ENCODE assay signal across 18 cellular contexts in genomic region chr9:138067594-138068367, GRCh38.
"Had no signal": no experiment of that assay in that cellular context is flagged by ENCODE, and none has a peak within 500 bp of the region (broad histone marks: within the 10 kb centered on the region; RNA-seq: fewer than 3 reads in every experiment).

No MANE protein-coding gene starts in this region.

- DNase-seq: activated CD8-positive, alpha-beta T cell treated with anti-CD3 and anti-CD28 coated beads, Interleukin-2, amount 10 ng/mL, durations not matched to agents 7 days and 5 days; activated T-cell treated with anti-CD3 and anti-CD28 coated beads for 4 hours; immature natural killer cell; left cardiac atrium; mammary epithelial cell; mucosa of descending colon; stimulated activated CD4-positive, alpha-beta T cell treated with anti-CD3 and anti-CD28 coated beads, Interleukin-4, amount 100 ng/mL, for 1 hour; stimulated activated naive CD4-positive, alpha-beta T cell; substantia nigra had no signal

- H3K36me3 Mint-ChIP-seq: activated naive CD4-positive, alpha-beta T cell treated with anti-CD3 and anti-CD28 coated beads, Interleukin-2, amount 50 U/mL, for 24 hours; immature natural killer cell; naive thymus-derived CD4-positive, alpha-beta T cell had no signal

- ATAC-seq: activated CD8-positive, alpha-beta T cell treated with anti-CD3 and anti-CD28 coated beads, Interleukin-2, amount 10 ng/mL, durations not matched to agents 7 days and 5 days; left cardiac atrium; mucosa of descending colon; naive thymus-derived CD4-positive, alpha-beta T cell had no signal

- H3K9me3 ChIP-seq: adrenal gland, esophagus muscularis mucosa, mucosa of descending colon, neutrophil, tibial nerve had no signal

- H3K4me3 ChIP-seq: adrenal gland, esophagus muscularis mucosa, mucosa of descending colon, SK-N-MC, tibial nerve had no signal

- H3K36me3 ChIP-seq: adrenal gland, esophagus muscularis mucosa, neutrophil, tibial nerve had no signal

- H3K27me3 ChIP-seq: adrenal gland, tibial nerve had no signal

- H3K9me3 Mint-ChIP-seq: activated naive CD4-positive, alpha-beta T cell treated with anti-CD3 and anti-CD28 coated beads, Interleukin-2, amount 50 U/mL, for 24 hours; activated T-helper 2 cell treated with anti-CD3 and anti-CD28 coated beads, Interferon-gamma antibody, Interleukin-2, Interleukin-4, amounts not matched to agents 10 μg/mL and 5 μg/mL and 100 μg/mL, durations not matched to agents 14 hours and 24 hours and 36 hours had no signal

- FAIRE-seq: colon had no signal

- H3K27ac ChIP-seq: adrenal gland, esophagus muscularis mucosa, neutrophil, SK-N-MC, tibial nerve had no signal

- H3K27ac Mint-ChIP-seq: activated CD8-positive, alpha-beta T cell treated with anti-CD3 and anti-CD28 coated beads, Interleukin-2, amount 10 ng/mL, durations not matched to agents 7 days and 5 days; activated naive CD4-positive, alpha-beta T cell treated with anti-CD3 and anti-CD28 coated beads, Interleukin-2, amount 50 U/mL, for 24 hours; activated T-helper 2 cell treated with anti-CD3 and anti-CD28 coated beads, Interferon-gamma antibody, Interleukin-2, Interleukin-4, amounts not matched to agents 10 μg/mL and 5 μg/mL and 100 μg/mL, durations not matched to agents 14 hours and 24 hours and 36 hours; immature natural killer cell; naive thymus-derived CD4-positive, alpha-beta T cell had no signal

- H3K4me1 Mint-ChIP-seq: activated naive CD4-positive, alpha-beta T cell treated with anti-CD3 and anti-CD28 coated beads, Interleukin-2, amount 50 U/mL, for 24 hours; immature natural killer cell; naive thymus-derived CD4-positive, alpha-beta T cell had no signal

- H3K4me1 ChIP-seq: adrenal gland, esophagus muscularis mucosa, tibial nerve had no signal

- H3K4me3 Mint-ChIP-seq: activated CD8-positive, alpha-beta T cell treated with anti-CD3 and anti-CD28 coated beads, Interleukin-2, amount 10 ng/mL, durations not matched to agents 7 days and 5 days; activated naive CD4-positive, alpha-beta T cell treated with anti-CD3 and anti-CD28 coated beads, Interleukin-2, amount 50 U/mL, for 24 hours; immature natural killer cell; naive thymus-derived CD4-positive, alpha-beta T cell had no signal
